1 cellular context compared by ENCODE assay signal in the genomic region with DNA sequence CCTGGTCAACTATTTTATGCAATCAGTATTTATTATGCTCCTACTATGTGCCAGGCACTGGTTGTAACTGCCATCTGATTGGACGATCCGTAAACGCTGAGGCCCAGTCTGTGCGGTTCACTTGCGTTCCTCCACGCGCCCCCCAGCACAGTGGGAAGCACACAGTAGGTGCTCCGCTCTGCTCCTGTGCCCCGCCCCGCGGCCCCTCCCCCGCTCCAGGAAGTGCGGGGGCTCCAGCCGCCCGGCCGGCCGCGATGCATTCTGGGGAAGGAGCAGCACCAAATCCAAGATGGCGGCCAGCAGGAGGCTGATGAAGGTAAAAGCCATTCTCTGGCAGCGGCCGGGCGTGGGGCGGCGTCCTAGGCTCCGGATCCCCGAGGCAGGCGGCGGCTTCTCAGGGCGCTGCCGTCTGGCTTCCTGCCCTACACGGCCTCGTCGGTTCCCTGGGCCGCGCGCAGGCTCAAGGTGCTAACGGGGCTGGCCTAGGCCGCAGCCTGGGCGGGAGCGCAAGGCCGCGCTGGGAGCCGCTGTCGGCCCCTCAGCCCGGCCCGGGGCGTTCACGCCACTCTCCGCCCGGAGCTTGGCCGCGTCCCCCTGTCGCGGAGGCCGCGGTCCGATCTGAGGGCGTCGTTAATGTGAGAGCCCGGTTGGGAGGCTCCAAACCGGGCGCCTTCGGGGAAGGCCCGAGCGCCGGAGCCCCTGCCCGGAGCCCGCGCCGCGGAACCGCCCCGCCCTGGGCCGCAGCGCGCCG.
TF ChIP-seq lines count a peak whose summit lies in the region.

A gene (plus strand): TSS at position 259 of the 751 bp plus-strand sequence. CDS start 31 bp downstream, at position 290.

TF ChIP-seq in SK-N-SH, 30 proteins besides CTCF, POLR2A, EP300 and RAD21 (continued from another document):
- TF ChIP-seq, protein P1, sequence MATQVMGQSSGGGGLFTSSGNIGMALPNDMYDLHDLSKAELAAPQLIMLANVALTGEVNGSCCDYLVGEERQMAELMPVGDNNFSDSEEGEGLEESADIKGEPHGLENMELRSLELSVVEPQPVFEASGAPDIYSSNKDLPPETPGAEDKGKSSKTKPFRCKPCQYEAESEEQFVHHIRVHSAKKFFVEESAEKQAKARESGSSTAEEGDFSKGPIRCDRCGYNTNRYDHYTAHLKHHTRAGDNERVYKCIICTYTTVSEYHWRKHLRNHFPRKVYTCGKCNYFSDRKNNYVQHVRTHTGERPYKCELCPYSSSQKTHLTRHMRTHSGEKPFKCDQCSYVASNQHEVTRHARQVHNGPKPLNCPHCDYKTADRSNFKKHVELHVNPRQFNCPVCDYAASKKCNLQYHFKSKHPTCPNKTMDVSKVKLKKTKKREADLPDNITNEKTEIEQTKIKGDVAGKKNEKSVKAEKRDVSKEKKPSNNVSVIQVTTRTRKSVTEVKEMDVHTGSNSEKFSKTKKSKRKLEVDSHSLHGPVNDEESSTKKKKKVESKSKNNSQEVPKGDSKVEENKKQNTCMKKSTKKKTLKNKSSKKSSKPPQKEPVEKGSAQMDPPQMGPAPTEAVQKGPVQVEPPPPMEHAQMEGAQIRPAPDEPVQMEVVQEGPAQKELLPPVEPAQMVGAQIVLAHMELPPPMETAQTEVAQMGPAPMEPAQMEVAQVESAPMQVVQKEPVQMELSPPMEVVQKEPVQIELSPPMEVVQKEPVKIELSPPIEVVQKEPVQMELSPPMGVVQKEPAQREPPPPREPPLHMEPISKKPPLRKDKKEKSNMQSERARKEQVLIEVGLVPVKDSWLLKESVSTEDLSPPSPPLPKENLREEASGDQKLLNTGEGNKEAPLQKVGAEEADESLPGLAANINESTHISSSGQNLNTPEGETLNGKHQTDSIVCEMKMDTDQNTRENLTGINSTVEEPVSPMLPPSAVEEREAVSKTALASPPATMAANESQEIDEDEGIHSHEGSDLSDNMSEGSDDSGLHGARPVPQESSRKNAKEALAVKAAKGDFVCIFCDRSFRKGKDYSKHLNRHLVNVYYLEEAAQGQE (IDR thresholded peaks at IDR 0.05; ENCODE audit: low read depth, low read length) = no peak
- TF ChIP-seq GABPA (IDR thresholded peaks at IDR 0.05; ENCODE audit: low read depth) (peak; percentile 66), CHD2 (IDR thresholded peaks at IDR 0.05; ENCODE audit: low read length, partially characterized antibody) (peak; percentile 87), POLR2AphosphoS5 (IDR thresholded peaks at IDR 0.05; ENCODE audit: low read depth, low read length) (peak; percentile 85)
- TF ChIP-seq, protein P2, sequence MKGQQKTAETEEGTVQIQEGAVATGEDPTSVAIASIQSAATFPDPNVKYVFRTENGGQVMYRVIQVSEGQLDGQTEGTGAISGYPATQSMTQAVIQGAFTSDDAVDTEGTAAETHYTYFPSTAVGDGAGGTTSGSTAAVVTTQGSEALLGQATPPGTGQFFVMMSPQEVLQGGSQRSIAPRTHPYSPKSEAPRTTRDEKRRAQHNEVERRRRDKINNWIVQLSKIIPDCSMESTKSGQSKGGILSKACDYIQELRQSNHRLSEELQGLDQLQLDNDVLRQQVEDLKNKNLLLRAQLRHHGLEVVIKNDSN (IDR thresholded peaks at IDR 0.05; ENCODE audit: borderline replicate concordance, low read depth) = no peak
TF ChIP-seq in SK-N-SH: peak in this region for 9.
